In genomic region chr15:92914103-92914499, GRCh38 we compare ENCODE assay signal across 11 cellular contexts. TPM values are rescaled to one million over a fixed set of nuclear protein-coding genes. Genes with fewer than 3 reads are reported as not detected.
DNase-seq lines count a peak whose midpoint lies in the region; ATAC-seq lines count a peak whose summit lies in the region.
"Had no signal": no experiment of that assay in that cellular context is flagged by ENCODE, and none has a peak within 500 bp of the region (broad histone marks: within the 10 kb centered on the region; RNA-seq: fewer than 3 reads in every experiment).

No MANE protein-coding gene starts in this region.

- no peaks in the 10 kb centered on the region for H3K27me3 Mint-ChIP-seq in T-helper 1 cell treated with Interleukin-12 subunit alpha and Interleukin-12 subunit beta and Interleukin-4 antibody, amounts not matched to agents 30 μg/mL and 1 μg/mL, for 36 hours (ENCODE audit: low read depth)
- no peaks in the 10 kb centered on the region for H3K27me3 Mint-ChIP-seq in activated T-helper 1 cell treated with anti-CD3 and anti-CD28 coated beads, Interleukin-12 subunit alpha, Interleukin-12 subunit beta, Interleukin-2, Interleukin-4 antibody, amounts not matched to agents 30 ng/mL and 10 ng/mL and 1 ng/mL, durations not matched to agents 14 hours and 24 hours and 36 hours (ENCODE audit: insufficient read depth)
- H3K27me3 Mint-ChIP-seq in stimulated activated naive B cell treated with anti-CD40 and anti-IgM and Interleukin-4, amounts not matched to agents 10 μg/mL and 1 μg/mL and 100 μg/mL, for 72 hours = no peaks in the 10 kb centered on the region

- intact Hi-C loops in activated T-helper 1 cell treated with anti-CD3 and anti-CD28 coated beads, Interleukin-12 subunit alpha, Interleukin-12 subunit beta, Interleukin-2, Interleukin-4 antibody, amounts not matched to agents 30 ng/mL and 10 ng/mL and 1 ng/mL, durations not matched to agents 14 hours and 24 hours and 36 hours (cut with micrococcal nuclease) = loop anchor here (1.0 kb wide), 2 partner anchors 8 to 83 kb away; no protein-coding TSS in a partner anchor

- peak overlapping the region; percentile 92 for H3K4me3 Mint-ChIP-seq in T-helper 1 cell treated with Interleukin-12 subunit alpha and Interleukin-12 subunit beta and Interleukin-4 antibody, amounts not matched to agents 30 μg/mL and 1 μg/mL, for 36 hours
- peak overlapping the region; percentile 97 for H3K4me3 Mint-ChIP-seq in activated T-helper 1 cell treated with anti-CD3 and anti-CD28 coated beads, Interleukin-12 subunit alpha, Interleukin-12 subunit beta, Interleukin-2, Interleukin-4 antibody, amounts not matched to agents 30 ng/mL and 10 ng/mL and 1 ng/mL, durations not matched to agents 14 hours and 24 hours and 36 hours
- peak overlapping the region in 1 of 2 donors; percentile 72 for H3K4me3 Mint-ChIP-seq in stimulated activated naive B cell treated with anti-CD40 and anti-IgM and Interleukin-4, amounts not matched to agents 10 μg/mL and 1 μg/mL and 100 μg/mL, for 72 hours

- peak overlapping the region; percentile 96 for H3K27ac Mint-ChIP-seq in T-helper 1 cell treated with Interleukin-12 subunit alpha and Interleukin-12 subunit beta and Interleukin-4 antibody, amounts not matched to agents 30 μg/mL and 1 μg/mL, for 36 hours
- peak overlapping the region; percentile 98 for H3K27ac Mint-ChIP-seq in activated T-helper 1 cell treated with anti-CD3 and anti-CD28 coated beads, Interleukin-12 subunit alpha, Interleukin-12 subunit beta, Interleukin-2, Interleukin-4 antibody, amounts not matched to agents 30 ng/mL and 10 ng/mL and 1 ng/mL, durations not matched to agents 14 hours and 24 hours and 36 hours
- H3K27ac Mint-ChIP-seq in stimulated activated naive B cell treated with anti-CD40 and anti-IgM and Interleukin-4, amounts not matched to agents 10 μg/mL and 1 μg/mL and 100 μg/mL, for 72 hours = peak overlapping the region; percentile 97

- H3K9me3 Mint-ChIP-seq in T-helper 1 cell treated with Interleukin-12 subunit alpha and Interleukin-12 subunit beta and Interleukin-4 antibody, amounts not matched to agents 30 μg/mL and 1 μg/mL, for 36 hours = no peaks in the 10 kb centered on the region
- H3K9me3 Mint-ChIP-seq in activated T-helper 1 cell treated with anti-CD3 and anti-CD28 coated beads, Interleukin-12 subunit alpha, Interleukin-12 subunit beta, Interleukin-2, Interleukin-4 antibody, amounts not matched to agents 30 ng/mL and 10 ng/mL and 1 ng/mL, durations not matched to agents 14 hours and 24 hours and 36 hours = no peaks in the 10 kb centered on the region
- peaks cover 3 to 11% of the 10 kb centered on the region in 2 donors for H3K9me3 Mint-ChIP-seq in stimulated activated naive B cell treated with anti-CD40 and anti-IgM and Interleukin-4, amounts not matched to agents 10 μg/mL and 1 μg/mL and 100 μg/mL, for 72 hours

- no peak for DNase-seq in T-helper 1 cell
- DNase-seq in activated T-helper 1 cell treated with anti-CD3 and anti-CD28 coated beads, Interleukin-12 subunit alpha, Interleukin-12 subunit beta, Interleukin-2, Interleukin-4 antibody, amounts not matched to agents 30 ng/mL and 10 ng/mL and 1 ng/mL, durations not matched to agents 14 hours and 24 hours and 36 hours (ENCODE audit: low spot score) = no peak
- peak; percentile 13 for DNase-seq in iPS-NIHi11 (ENCODE audit: low spot score)
- DNase-seq in stimulated activated naive B cell treated with anti-CD40 and anti-IgM and Interleukin-4, amounts not matched to agents 10 μg/mL and 1 μg/mL and 100 μg/mL, for 72 hours = no peak
- no peak for DNase-seq in DMS153 treated with DMSO at 0.1 percent for 48 hours (lab: John Stamatoyannopoulos, UW; ENCODE audit: unreplicated experiment)
- no peak for DNase-seq in stimulated activated CD4-positive, alpha-beta T cell treated with anti-CD3 and anti-CD28 coated beads, Interleukin-2, amount 100 ng/mL, for 48 hours
- DNase-seq: ACHN; activated CD8-positive, alpha-beta memory T cell treated with anti-CD3 and anti-CD28 coated beads, Interleukin-2, amount 50 U/mL, for 4 hours; NCI-H2227 treated with DMSO at 0.1 percent for 48 hours had no signal

- H3K4me1 Mint-ChIP-seq in T-helper 1 cell treated with Interleukin-12 subunit alpha and Interleukin-12 subunit beta and Interleukin-4 antibody, amounts not matched to agents 30 μg/mL and 1 μg/mL, for 36 hours (ENCODE audit: low read depth) = peaks cover 74% of the 10 kb centered on the region
- peaks cover 87% of the 10 kb centered on the region for H3K4me1 Mint-ChIP-seq in activated T-helper 1 cell treated with anti-CD3 and anti-CD28 coated beads, Interleukin-12 subunit alpha, Interleukin-12 subunit beta, Interleukin-2, Interleukin-4 antibody, amounts not matched to agents 30 ng/mL and 10 ng/mL and 1 ng/mL, durations not matched to agents 14 hours and 24 hours and 36 hours (ENCODE audit: low read depth)
- peaks cover 63 to 88% of the 10 kb centered on the region in 2 donors for H3K4me1 Mint-ChIP-seq in stimulated activated naive B cell treated with anti-CD40 and anti-IgM and Interleukin-4, amounts not matched to agents 10 μg/mL and 1 μg/mL and 100 μg/mL, for 72 hours

- ATAC-seq in stimulated activated naive B cell treated with anti-CD40 and anti-IgM and Interleukin-4, amounts not matched to agents 10 μg/mL and 1 μg/mL and 100 μg/mL, for 72 hours (replicated peaks) = no peak
- ATAC-seq in HG03095 (IDR thresholded peaks at IDR 0.05; ENCODE audit: unreplicated experiment) = no peak

- H3K36me3 Mint-ChIP-seq in T-helper 1 cell treated with Interleukin-12 subunit alpha and Interleukin-12 subunit beta and Interleukin-4 antibody, amounts not matched to agents 30 μg/mL and 1 μg/mL, for 36 hours (ENCODE audit: low read depth) = peaks cover 41% of the 10 kb centered on the region
- peaks cover 36% of the 10 kb centered on the region for H3K36me3 Mint-ChIP-seq in activated T-helper 1 cell treated with anti-CD3 and anti-CD28 coated beads, Interleukin-12 subunit alpha, Interleukin-12 subunit beta, Interleukin-2, Interleukin-4 antibody, amounts not matched to agents 30 ng/mL and 10 ng/mL and 1 ng/mL, durations not matched to agents 14 hours and 24 hours and 36 hours (ENCODE audit: low read depth)
- peaks cover 65 to 73% of the 10 kb centered on the region in 2 donors for H3K36me3 Mint-ChIP-seq in stimulated activated naive B cell treated with anti-CD40 and anti-IgM and Interleukin-4, amounts not matched to agents 10 μg/mL and 1 μg/mL and 100 μg/mL, for 72 hours

RNA-seq across cellular contexts. Expression of gene CHD2, which starts 14.0 kb away (rescaled TPM):
- total RNA-seq in activated T-helper 1 cell treated with anti-CD3 and anti-CD28 coated beads, Interleukin-12 subunit alpha, Interleukin-12 subunit beta, Interleukin-2, Interleukin-4 antibody, amounts not matched to agents 30 ng/mL and 10 ng/mL and 1 ng/mL, durations not matched to agents 14 hours and 24 hours and 36 hours = 102 and 104 TPM in 2 replicates
